In the genomic region with DNA sequence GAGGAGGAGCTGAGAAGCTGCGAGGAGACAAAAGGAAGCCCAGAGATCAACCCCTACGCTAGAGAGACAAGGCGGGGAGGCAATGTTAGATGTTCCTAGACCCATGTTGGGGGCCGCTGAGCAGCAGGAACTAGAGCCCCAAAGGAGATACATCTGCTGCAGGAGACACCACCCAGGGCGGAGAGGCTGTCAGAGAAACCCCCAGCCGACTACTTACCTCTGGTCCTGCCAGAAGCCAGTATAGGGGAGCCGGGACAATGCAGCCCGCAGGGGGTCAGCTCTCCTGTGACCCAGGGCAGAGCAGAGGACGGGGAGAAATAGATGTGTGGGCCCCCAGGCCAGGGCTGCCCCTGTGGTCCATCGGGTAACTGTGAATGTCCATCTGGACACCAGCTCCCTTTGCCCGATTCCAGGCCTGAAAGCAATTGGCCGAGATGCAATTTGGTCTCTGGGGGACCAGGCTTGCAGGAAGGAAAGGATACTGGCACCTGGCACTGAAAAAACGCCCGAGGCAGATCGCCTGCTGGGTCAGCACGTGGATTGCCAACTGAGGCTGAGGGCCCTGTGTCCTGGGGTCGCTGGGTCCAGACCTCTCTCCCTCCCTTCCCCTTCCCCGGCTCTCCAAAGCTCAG, we compare ENCODE assay signal across 11 cellular contexts. TPM values are rescaled to one million over a fixed set of nuclear protein-coding genes. Genes with fewer than 3 reads are reported as not detected.
A peak's percentile ranks its signal among the peaks of the same experiment; 100 is the strongest.
DNase-seq lines count a peak whose midpoint lies in the region; ATAC-seq, FAIRE-seq and TF ChIP-seq lines count a peak whose summit lies in the region.
"Had no signal": no experiment of that assay in that cellular context is flagged by ENCODE, and none has a peak within 500 bp of the region (broad histone marks: within the 10 kb centered on the region; RNA-seq: fewer than 3 reads in every experiment).

No MANE protein-coding gene starts in this region.

- intact Hi-C loops in Caco-2 (cut with micrococcal nuclease; ENCODE audit: unreplicated experiment), result no loop called here
- intact Hi-C loops in GM12878 (cut with micrococcal nuclease; ENCODE audit: unreplicated experiment), result loop anchor here (2.0 kb wide), 1 partner anchor 13 kb away; no protein-coding TSS in a partner anchor

- H3K79me2 ChIP-seq in GM12878 (ENCODE audit: control insufficient read depth, insufficient read depth, low read length), result peaks cover 46% of the 10 kb centered on the region

- H3K4me2 ChIP-seq in BLaER1 treated with 17β-estradiol and CSF1 and Interleukin-3, amounts not matched to agents 10 nM and 100 nM, result peak overlapping the region; percentile 70 to 94 (median 88)
- H3K4me2 ChIP-seq in GM12878 (ENCODE audit: control insufficient read depth, insufficient read depth) (no peak overlapping the region), neuronal stem cell (ENCODE audit: insufficient read depth, low read length, poor library complexity, severe bottlenecking) (no peak overlapping the region)

- DNase-seq in Caco-2 (no peak), GM12878 (ENCODE audit: low read depth, low spot score) (no peak), neuronal stem cell (ENCODE audit: low spot score) (no peak), RKO (ENCODE audit: low spot score) (no peak), NCI-H1436 (lab: John Stamatoyannopoulos, UW) (no peak)
- DNase-seq: HCEC 1CT, head of caudate nucleus had no signal

- POLR2A ChIA-PET in Caco-2 (lab: Charles Lee), result no interaction called here
- POLR2A ChIA-PET in GM12878 (lab: Charles Lee), result interaction anchor here (0.7 to 1.3 kb wide), 2 partner anchors 34 to 37 kb away, joined by 3 to 9 read pairs; no protein-coding TSS in a partner anchor

- in situ Hi-C loops in GM12878 (cut with MboI), result no loop called here

- ATAC-seq in GM12878 (no peak), GM18868 (IDR thresholded peaks at IDR 0.05; ENCODE audit: unreplicated experiment) (no peak), GM18870 (IDR thresholded peaks at IDR 0.05; ENCODE audit: unreplicated experiment) (no peak)

- H3K36me3 Mint-ChIP-seq in Caco-2 (ENCODE audit: insufficient read depth, unreplicated experiment), result peaks cover 5% of the 10 kb centered on the region

- TF ChIP-seq CTCF in Caco-2 (IDR thresholded peaks at IDR 0.05; ENCODE audit: insufficient read depth in 1 of 2, low read depth in 1 of 2, low read length in 1 of 2, severe bottlenecking in 1 of 2, unreplicated experiment in 1 of 2) (no peak), GM12878 (IDR thresholded peaks at IDR 0.05 in 2 of 3, conservative IDR thresholded peaks at IDR 0.05 in 1 of 3; ENCODE audit: control insufficient read depth in 2 of 3, extremely low read depth in 1 of 3, insufficient read depth in 1 of 3, low read depth in 3 of 3, low read length in 3 of 3) (no peak)

- H3K4me3 ChIP-seq in BLaER1 treated with 17β-estradiol and CSF1 and Interleukin-3, amounts not matched to agents 10 nM and 100 nM, result no peak overlapping the region
- no peak overlapping the region for H3K4me3 ChIP-seq in Caco-2 (ENCODE audit: low read depth, low read length)
- no peak overlapping the region for H3K4me3 ChIP-seq in GM12878
- H3K4me3 ChIP-seq in neuronal stem cell (ENCODE audit: low read length in 2 of 2), result no peak overlapping the region

- H4K20me1 ChIP-seq in BLaER1 treated with 17β-estradiol and CSF1 and Interleukin-3, amounts not matched to agents 10 nM and 100 nM, result peaks cover 27 to 92% (median 73%) of the 10 kb centered on the region in 11 experiments; a peak in 21 of 22 replicates
- no peaks in the 10 kb centered on the region for H4K20me1 ChIP-seq in GM12878 (ENCODE audit: control insufficient read depth, insufficient read depth)

- H3K27me3 ChIP-seq in BLaER1 treated with 17β-estradiol and CSF1 and Interleukin-3, amounts not matched to agents 10 nM and 100 nM, result no peaks in the 10 kb centered on the region
- H3K27me3 ChIP-seq in Caco-2 (replicated peaks; ENCODE audit: control insufficient read depth, insufficient read depth, low read length) (no peaks in the 10 kb centered on the region), GM12878 (replicated peaks in 1 of 2; ENCODE audit: control insufficient read depth in 2 of 2, insufficient read depth in 2 of 2, low read length in 1 of 2) (no peaks in the 10 kb centered on the region), neuronal stem cell (ENCODE audit: control insufficient read depth in 3 of 3, insufficient read depth in 3 of 3, low read depth in 1 of 3, low read length in 3 of 3) (peaks cover 0 to 25% (median 0%) of the 10 kb centered on the region in 3 experiments)

- peaks cover 41% of the 10 kb centered on the region for H3K4me1 Mint-ChIP-seq in Caco-2 (ENCODE audit: low read depth, unreplicated experiment)

- H2BK5ac ChIP-seq in neuronal stem cell (ENCODE audit: low read length), result no peak overlapping the region

- peak overlapping the region; percentile 42 for H3K27ac Mint-ChIP-seq in Caco-2 (ENCODE audit: unreplicated experiment)

- peak overlapping the region in 9 of 11 experiments; percentile 41 to 99 (median 66); a peak in 18 of 22 replicates for H3K27ac ChIP-seq in BLaER1 treated with 17β-estradiol and CSF1 and Interleukin-3, amounts not matched to agents 10 nM and 100 nM
- H3K27ac ChIP-seq in GM12878 (ENCODE audit: control insufficient read depth, insufficient read depth), result peak overlapping the region; percentile 92
- H3K27ac ChIP-seq in neuronal stem cell (replicated peaks; ENCODE audit: low read length), result no peak overlapping the region

- H3K23ac ChIP-seq in neuronal stem cell (ENCODE audit: low read depth, low read length, poor library complexity), result no peak overlapping the region

- WGBS in GM12878 (ENCODE audit: insufficient coverage, insufficient replicate concordance, low lambda C conversion rate, missing lambda C conversion rate), result 80% methylated on average over 18 of the region's 18 CpGs
- no CpG with 5 or more reads among the region's 18 CpGs for WGBS in neuronal stem cell (ENCODE audit: extremely low coverage in 2 of 2, insufficient read length in 2 of 2, insufficient replicate concordance in 1 of 2), 2 donors

- H2BK15ac ChIP-seq in neuronal stem cell (ENCODE audit: low read length), result no peak overlapping the region

- H3K14ac ChIP-seq in neuronal stem cell (ENCODE audit: low read length), result no peak overlapping the region

- RAD21 ChIA-PET in GM12878 (lab: Charles Lee; ENCODE audit: unreplicated experiment), result interaction anchor here (1.0 to 3.3 kb wide), 3 partner anchors 14 to 37 kb away, joined by 4 to 20 read pairs (median 7); no protein-coding TSS in a partner anchor

- H2AFZ ChIP-seq in GM12878 (ENCODE audit: control insufficient read depth, low read depth, low read length) (no peak overlapping the region), neuronal stem cell (ENCODE audit: low read length) (no peak overlapping the region)

- H3K4me1 ChIP-seq in BLaER1 treated with 17β-estradiol and CSF1 and Interleukin-3, amounts not matched to agents 10 nM and 100 nM, result peaks cover 71 to 97% (median 95%) of the 10 kb centered on the region in 10 experiments
- H3K4me1 ChIP-seq in Caco-2 (peaks cover 43% of the 10 kb centered on the region), GM12878 (ENCODE audit: control insufficient read depth, insufficient read depth, low read length) (peaks cover 21% of the 10 kb centered on the region), neuronal stem cell (ENCODE audit: control insufficient read depth in 2 of 2, insufficient read depth in 1 of 2, low read depth in 1 of 2, low read length in 2 of 2) (peaks cover 0 to 28% of the 10 kb centered on the region in 2 donors)

- no peak overlapping the region for H3K4me3 Mint-ChIP-seq in Caco-2 (ENCODE audit: unreplicated experiment)

- no peak overlapping the region for H3K4ac ChIP-seq in neuronal stem cell (ENCODE audit: low read length)

- H3K9ac ChIP-seq in BLaER1 treated with 17β-estradiol and CSF1 and Interleukin-3, amounts not matched to agents 10 nM and 100 nM, result peak overlapping the region in 10 of 11 experiments; percentile 8 to 73 (median 44); a peak in 14 of 22 replicates
- H3K9ac ChIP-seq in GM12878 (ENCODE audit: control insufficient read depth, insufficient read depth, low read length) (no peak overlapping the region), neuronal stem cell (ENCODE audit: low read depth, low read length, poor library complexity) (no peak overlapping the region)

- peaks cover 18 to 93% (median 56%) of the 10 kb centered on the region in 11 experiments for H3K36me3 ChIP-seq in BLaER1 treated with 17β-estradiol and CSF1 and Interleukin-3, amounts not matched to agents 10 nM and 100 nM
- peaks cover 2% of the 10 kb centered on the region for H3K36me3 ChIP-seq in Caco-2 (ENCODE audit: control insufficient read depth, insufficient read depth, low read length)
- peaks cover 3 to 4% of the 10 kb centered on the region in 2 experiments; a peak in 3 of 4 replicates for H3K36me3 ChIP-seq in GM12878 (ENCODE audit: control insufficient read depth in 2 of 2, insufficient read depth in 2 of 2, low read length in 1 of 2)
- H3K36me3 ChIP-seq in neuronal stem cell (replicated peaks in 1 of 2; ENCODE audit: control insufficient read depth in 2 of 2, insufficient read depth in 2 of 2, low read length in 2 of 2), result no peaks in the 10 kb centered on the region

- no peak overlapping the region for H2BK120ac ChIP-seq in neuronal stem cell (ENCODE audit: low read depth, low read length)

- CTCF ChIA-PET in Caco-2 (lab: Charles Lee), result interaction anchor here (0.6 kb wide), 1 partner anchor 137 kb away, joined by 3 read pairs; no protein-coding TSS in a partner anchor
- CTCF ChIA-PET in GM12878 (lab: Yijun Ruan, JAX), result interaction anchor here (0.8 to 1.3 kb wide), 3 partner anchors 13 to 46 kb away, joined by 3 to 6 read pairs (median 3); no protein-coding TSS in a partner anchor

- BruUV-seq in Caco-2 (replicated peaks; lab: Mats Ljungman, UMichigan) (no TSS peak), GM12878 (replicated peaks; lab: Mats Ljungman, UMichigan) (no TSS peak)

- no peak overlapping the region for H2BK12ac ChIP-seq in neuronal stem cell (ENCODE audit: low read length)

- TF ChIP-seq EP300 in GM12878 (IDR thresholded peaks at IDR 0.05; ENCODE audit: borderline replicate concordance in 1 of 2, control insufficient read depth in 1 of 2, low read depth in 2 of 2, low read length in 2 of 2), result no peak

- TF ChIP-seq POLR2A in GM12878 (IDR thresholded peaks at IDR 0.05; ENCODE audit: low read depth, low read length), result no peak

- peaks cover 0 to 5% (median 0%) of the 10 kb centered on the region in 11 experiments; a peak in 2 of 22 replicates for H3K9me3 ChIP-seq in BLaER1 treated with 17β-estradiol and CSF1 and Interleukin-3, amounts not matched to agents 10 nM and 100 nM (replicated peaks in 1 of 11)
- no peaks in the 10 kb centered on the region for H3K9me3 ChIP-seq in Caco-2
- H3K9me3 ChIP-seq in GM12878 (replicated peaks; ENCODE audit: control insufficient read depth, insufficient read depth, low read length), result no peaks in the 10 kb centered on the region
- no peaks in the 10 kb centered on the region for H3K9me3 ChIP-seq in neuronal stem cell (replicated peaks in 1 of 2; ENCODE audit: control insufficient read depth in 2 of 2, insufficient read depth in 1 of 2, low read depth in 1 of 2, low read length in 2 of 2)

- H2AK5ac ChIP-seq in neuronal stem cell (ENCODE audit: low read depth, low read length), result no peak overlapping the region

- peak overlapping the region; percentile 12 for H3K18ac ChIP-seq in neuronal stem cell (ENCODE audit: low read length)

- SMC1A ChIA-PET in GM12878 (lab: Charles Lee; ENCODE audit: uncharacterized antibody, unreplicated experiment), result interaction anchor here (1.0 to 4.5 kb wide), 8 partner anchors 10 to 46 kb away, joined by 3 to 30 read pairs (median 11); no protein-coding TSS in a partner anchor

- no peaks in the 10 kb centered on the region for H3K9me3 Mint-ChIP-seq in Caco-2 (ENCODE audit: unreplicated experiment)

- H4K8ac ChIP-seq in neuronal stem cell (ENCODE audit: low read depth, low read length), result no peak overlapping the region

- no peak for FAIRE-seq in GM12878 (lab: Jason Lieb, UNC)

- no peak overlapping the region for H4K91ac ChIP-seq in neuronal stem cell (ENCODE audit: low read depth, low read length, poor library complexity)

- H3K27me3 Mint-ChIP-seq in Caco-2 (ENCODE audit: insufficient read depth, unreplicated experiment), result no peaks in the 10 kb centered on the region

- no peak for TF ChIP-seq RAD21 in GM12878 (IDR thresholded peaks at IDR 0.05; ENCODE audit: insufficient read depth, low read depth, low read length)

- H3K79me1 ChIP-seq in neuronal stem cell (ENCODE audit: low read depth, low read length), result no peaks in the 10 kb centered on the region

RNA-seq across cellular contexts. Expression of gene SYNE3, which starts 34.9 kb away (rescaled TPM):
- total RNA-seq in Caco-2 (2022) (19.4 and 21.2 TPM in 2 replicates), GM12878 (2014; rRNA removed) (18.5 and 20.0 TPM in 2 replicates), GM12878 (2014; rRNA removed; fragmentation: Illumina TruSeq; extraction: Trizol) (16.2 and 16.7 TPM in 2 replicates), GM12878 (2021) (40.0 and 44.1 TPM in 2 replicates)
- 85.2 and 87.1 TPM in 2 replicates for total RNA-seq in GM12878 (2013; cell fraction: nucleolus; rRNA removed)
- 3.2 TPM for polyA plus RNA-seq in GM12878 (2011; ENCODE audit: low read depth)
- polyA plus RNA-seq in GM12878 (2011; rRNA removed) (9.2 and 13.7 TPM in 2 replicates), GM12878 (2014; fragmentation: Illumina TruSeq; extraction: Trizol) (11.4 and 12.9 TPM in 2 replicates), GM12878 (2014; fragmentation: Nextera tagmentation; extraction: Ambion mirVana) (1 to 10 TPM; 1.4 TPM), GM12878 (2014; rRNA removed) (16.3 and 17.2 TPM in 2 replicates), GM12878 (2016; fragmentation: Nextera tagmentation; extraction: Ambion mirVana) (10 to 100 TPM; 11.6 to 13.0 TPM)
- polyA plus RNA-seq in GM12878 (2011; cell fraction: cytosol; rRNA removed), result 8.8 and 9.1 TPM in 2 replicates
- 35.2 and 47.8 TPM in 2 replicates for polyA plus RNA-seq in GM12878 (2011; cell fraction: nucleus; rRNA removed)
- polyA plus RNA-seq in GM12878 (2012), result 5.3 and 5.8 TPM in 2 replicates
- polyA minus RNA-seq in GM12878 (2011; rRNA and poly(A)+ RNA removed), result 23.6 and 27.6 TPM in 2 replicates
- polyA minus RNA-seq in GM12878 (2011; cell fraction: cytosol; rRNA and poly(A)+ RNA removed), result 11.1 and 11.3 TPM in 2 replicates
- polyA minus RNA-seq in GM12878 (2011; cell fraction: nucleus; rRNA and poly(A)+ RNA removed), result 21.9 and 38.7 TPM in 2 replicates
- 0.06 TPM for polyA plus RNA-seq in neuronal stem cell (2013, experiment 1 of 2)
- 0.07 TPM for polyA plus RNA-seq in neuronal stem cell (2013, experiment 2 of 2)
- total RNA-seq: HT-29 had no signal

RNA-seq across cellular contexts. Expression of gene GLRX5, which starts 53.3 kb away (rescaled TPM):
- total RNA-seq in Caco-2 (2022), result 66.2 and 67.8 TPM in 2 replicates
- 4.1 and 4.4 TPM in 2 replicates for total RNA-seq in GM12878 (2013; cell fraction: nucleolus; rRNA removed)
- 60.4 and 66.9 TPM in 2 replicates for total RNA-seq in GM12878 (2014; rRNA removed)
- 57.9 and 58.5 TPM in 2 replicates for total RNA-seq in GM12878 (2014; rRNA removed; fragmentation: Illumina TruSeq; extraction: Trizol)
- total RNA-seq in GM12878 (2021), result 48.2 and 53.8 TPM in 2 replicates
- polyA plus RNA-seq in GM12878 (2011; ENCODE audit: low read depth), result 38.1 TPM
- polyA plus RNA-seq in GM12878 (2011; rRNA removed), result 60.9 and 71.4 TPM in 2 replicates
- polyA plus RNA-seq in GM12878 (2011; cell fraction: cytosol; rRNA removed), result 23.4 and 28.6 TPM in 2 replicates
- 11.2 and 13.0 TPM in 2 replicates for polyA plus RNA-seq in GM12878 (2011; cell fraction: nucleus; rRNA removed)
- polyA plus RNA-seq in GM12878 (2012), result 30.1 and 36.5 TPM in 2 replicates
- 71.2 and 82.5 TPM in 2 replicates for polyA plus RNA-seq in GM12878 (2014; fragmentation: Illumina TruSeq; extraction: Trizol)
- 10 to 100 TPM; 13.7 to 28.8 TPM for polyA plus RNA-seq in GM12878 (2014; fragmentation: Nextera tagmentation; extraction: Ambion mirVana)
- 53.0 and 56.8 TPM in 2 replicates for polyA plus RNA-seq in GM12878 (2014; rRNA removed)
- 100 to 1,000 TPM in 1 of 2 experiments, 10 to 100 TPM in 1; 12.8 to 139 TPM for polyA plus RNA-seq in GM12878 (2016; fragmentation: Nextera tagmentation; extraction: Ambion mirVana)
- polyA minus RNA-seq in GM12878 (2011; rRNA and poly(A)+ RNA removed), result 13.3 and 15.7 TPM in 2 replicates
- polyA minus RNA-seq in GM12878 (2011; cell fraction: cytosol; rRNA and poly(A)+ RNA removed), result 8.0 and 9.5 TPM in 2 replicates
- 3.6 and 7.3 TPM in 2 replicates for polyA minus RNA-seq in GM12878 (2011; cell fraction: nucleus; rRNA and poly(A)+ RNA removed)
- polyA plus RNA-seq in neuronal stem cell (2013, experiment 1 of 2), result 77.4 TPM
- 74.7 TPM for polyA plus RNA-seq in neuronal stem cell (2013, experiment 2 of 2)

Comparison
In these comparisons a context has a peak if more than half of its experiments do, and no peak if none do; other contexts are left out.
1. H3K4me2 ChIP-seq: peak in BLaER1 treated with 17β-estradiol and CSF1 and Interleukin-3, amounts not matched to agents 10 nM and 100 nM (11 of 11); none in GM12878 (single experiment) and neuronal stem cell (single experiment).
2. H3K9ac ChIP-seq: peak in BLaER1 treated with 17β-estradiol and CSF1 and Interleukin-3, amounts not matched to agents 10 nM and 100 nM (10 of 11); none in GM12878 (single experiment) and neuronal stem cell (single experiment).